16 cellular contexts compared by ENCODE assay signal in the genomic region with DNA sequence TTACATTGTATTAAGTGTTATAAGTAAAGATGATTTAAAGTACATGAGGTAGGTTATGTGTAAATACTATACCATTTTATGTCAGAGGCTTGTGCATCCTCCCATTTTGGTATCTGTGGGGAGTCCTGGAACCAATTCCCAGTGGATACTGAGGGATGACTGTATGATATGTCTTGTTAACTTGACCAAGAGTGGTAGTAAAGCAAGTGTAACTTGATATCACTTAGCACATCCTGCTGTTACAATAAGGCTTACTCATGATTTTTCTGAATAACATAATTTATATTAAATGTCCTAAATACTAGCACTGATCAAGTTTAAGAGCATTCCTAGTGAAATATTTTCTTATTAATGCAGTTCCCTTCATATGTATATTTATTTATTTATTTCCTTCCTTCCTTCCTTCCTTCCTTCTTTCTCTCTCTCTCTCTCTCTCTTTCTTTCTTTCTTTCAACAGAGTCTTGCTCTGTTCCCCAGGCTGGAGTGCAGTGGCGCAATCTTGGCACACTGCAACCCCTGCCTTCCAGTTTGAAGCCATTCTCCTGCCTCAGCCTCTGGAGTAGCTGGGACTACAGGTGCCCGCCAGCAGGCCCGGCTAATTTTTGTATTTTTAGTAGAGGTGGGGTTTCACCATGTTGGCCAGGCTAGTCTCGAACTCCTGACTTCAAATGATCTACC. TPM values are rescaled to one million over a fixed set of nuclear protein-coding genes. Genes with fewer than 3 reads are reported as not detected.
A peak's percentile ranks its signal among the peaks of the same experiment; 100 is the strongest.
DNase-seq lines count a peak whose midpoint lies in the region; ATAC-seq and TF ChIP-seq lines count a peak whose summit lies in the region.
"Had no signal": no experiment of that assay in that cellular context is flagged by ENCODE, and none has a peak within 500 bp of the region (broad histone marks: within the 10 kb centered on the region; RNA-seq: fewer than 3 reads in every experiment).

No MANE protein-coding gene starts in this region.

- peaks cover 34% of the 10 kb centered on the region for H3K36me3 Mint-ChIP-seq in activated naive CD8-positive, alpha-beta T cell treated with anti-CD3 and anti-CD28 coated beads, Interleukin-2, amount 10 ng/mL, durations not matched to agents 7 days and 5 days
- H3K36me3 Mint-ChIP-seq: natural killer cell had no signal

- H3K36me3 ChIP-seq in prostate gland, result no peaks in the 10 kb centered on the region
- H3K36me3 ChIP-seq: left lung had no signal

- no peaks in the 10 kb centered on the region for H3K27me3 Mint-ChIP-seq in activated naive CD8-positive, alpha-beta T cell treated with anti-CD3 and anti-CD28 coated beads, Interleukin-2, amount 10 ng/mL, durations not matched to agents 7 days and 5 days

- no peaks in the 10 kb centered on the region for H3K9me3 ChIP-seq in prostate gland
- H3K9me3 ChIP-seq: left lung, right atrium auricular region had no signal

- no peak overlapping the region for H3K27ac ChIP-seq in foreskin keratinocyte
- H3K27ac ChIP-seq in prostate gland, result no peak overlapping the region
- H3K27ac ChIP-seq: left lung, right atrium auricular region had no signal

- 97% methylated on average over 4 of the region's 4 CpGs for WGBS in prostate gland

- intact Hi-C loops in prostate gland (cut with DNase I), result no loop called here

- TF ChIP-seq POLR2A in prostate gland (IDR thresholded peaks at IDR 0.05), result no peak

- no peak for TF ChIP-seq RAD21 in Ishikawa (IDR thresholded peaks at IDR 0.05; ENCODE audit: low read depth)

- H3K9me3 Mint-ChIP-seq in activated naive CD8-positive, alpha-beta T cell treated with anti-CD3 and anti-CD28 coated beads, Interleukin-2, amount 10 ng/mL, durations not matched to agents 7 days and 5 days, result no peaks in the 10 kb centered on the region
- H3K9me3 Mint-ChIP-seq: natural killer cell; stimulated activated effector memory CD8-positive, alpha-beta T cell treated with anti-CD3 and anti-CD28 coated beads, Interleukin-12 subunit alpha, Interleukin-12 subunit beta, amount 100 ng/mL, for 72 hours; WTC11 had no signal

- TF ChIP-seq CTCF in foreskin keratinocyte (conservative IDR thresholded peaks at IDR 0.05) (no peak), prostate gland (IDR thresholded peaks at IDR 0.05) (no peak)

- TF ChIP-seq EP300 in Ishikawa (IDR thresholded peaks at IDR 0.05; ENCODE audit: borderline replicate concordance), result no peak

- H3K4me1 ChIP-seq in foreskin keratinocyte (peaks cover 5% of the 10 kb centered on the region), prostate gland (replicated peaks) (no peaks in the 10 kb centered on the region)

- no peak overlapping the region for H3K4me3 ChIP-seq in prostate gland
- H3K4me3 ChIP-seq: left lung, right atrium auricular region had no signal

- H3K4me3 Mint-ChIP-seq in activated naive CD8-positive, alpha-beta T cell treated with anti-CD3 and anti-CD28 coated beads, Interleukin-2, amount 10 ng/mL, durations not matched to agents 7 days and 5 days, result no peak overlapping the region
- H3K4me3 Mint-ChIP-seq: natural killer cell; stimulated activated effector memory CD8-positive, alpha-beta T cell treated with anti-CD3 and anti-CD28 coated beads, Interleukin-12 subunit alpha, Interleukin-12 subunit beta, amount 100 ng/mL, for 72 hours; WTC11 had no signal

- POLR2A ChIA-PET in activated naive CD8-positive, alpha-beta T cell treated with anti-CD3 and anti-CD28 coated beads, Interleukin-2, amount 10 ng/mL, durations not matched to agents 7 days and 5 days (lab: Charles Lee), result interaction anchor here (1.0 kb wide), 1 partner anchor 91 kb away, joined by 3 read pairs; no protein-coding TSS in a partner anchor

- H3K27ac Mint-ChIP-seq in activated naive CD8-positive, alpha-beta T cell treated with anti-CD3 and anti-CD28 coated beads, Interleukin-2, amount 10 ng/mL, durations not matched to agents 7 days and 5 days, result peak overlapping the region; percentile 56
- H3K27ac Mint-ChIP-seq: natural killer cell; stimulated activated effector memory CD8-positive, alpha-beta T cell treated with anti-CD3 and anti-CD28 coated beads, Interleukin-12 subunit alpha, Interleukin-12 subunit beta, amount 100 ng/mL, for 72 hours; WTC11 had no signal

- no peak for ATAC-seq in activated naive CD8-positive, alpha-beta T cell treated with anti-CD3 and anti-CD28 coated beads, Interleukin-2, amount 10 ng/mL, durations not matched to agents 7 days and 5 days (ENCODE audit: low read depth)
- peak; percentile 48 for ATAC-seq in foreskin keratinocyte
- no peak for ATAC-seq in HG02884 (IDR thresholded peaks at IDR 0.05; ENCODE audit: unreplicated experiment)
- ATAC-seq: left lung; natural killer cell; stimulated activated effector memory CD8-positive, alpha-beta T cell treated with anti-CD3 and anti-CD28 coated beads, Interleukin-12 subunit alpha, Interleukin-12 subunit beta, amount 100 ng/mL, for 72 hours; WTC11 had no signal

- peaks cover 55% of the 10 kb centered on the region for H3K4me1 Mint-ChIP-seq in activated naive CD8-positive, alpha-beta T cell treated with anti-CD3 and anti-CD28 coated beads, Interleukin-2, amount 10 ng/mL, durations not matched to agents 7 days and 5 days

- H3K27me3 ChIP-seq in foreskin keratinocyte, result no peaks in the 10 kb centered on the region
- H3K27me3 ChIP-seq in prostate gland (replicated peaks; ENCODE audit: insufficient read depth), result no peaks in the 10 kb centered on the region
- H3K27me3 ChIP-seq: left lung, right atrium auricular region had no signal

- DNase-seq in Daoy (ENCODE audit: low read depth) (peak; percentile 15), foreskin keratinocyte (peak in 1 of 2 donors; percentile 23), prostate gland (ENCODE audit: low spot score) (no peak)
- DNase-seq in activated naive CD8-positive, alpha-beta T cell treated with anti-CD3 and anti-CD28 coated beads, Interleukin-2, amount 10 ng/mL, durations not matched to agents 7 days and 5 days, result no peak
- no peak for DNase-seq in stimulated activated naive CD4-positive, alpha-beta T cell treated with Interleukin-2 at 50 U/mL for 16 hours (lab: John Stamatoyannopoulos, UW)
- no peak for DNase-seq in activated CD4-positive, alpha-beta T cell treated with anti-CD3 and anti-CD28 coated beads for 4 hours
- DNase-seq: hippocampal formation; left lung; MM.1S; natural killer cell; stimulated activated CD4-positive, alpha-beta T cell treated with anti-CD3 and anti-CD28 coated beads, Interleukin-4, amount 100 ng/mL, for 24 hours had no signal

TF ChIP-seq in Ishikawa, 13 proteins besides CTCF, POLR2A, EP300 and RAD21:
- TF ChIP-seq, protein P1, sequence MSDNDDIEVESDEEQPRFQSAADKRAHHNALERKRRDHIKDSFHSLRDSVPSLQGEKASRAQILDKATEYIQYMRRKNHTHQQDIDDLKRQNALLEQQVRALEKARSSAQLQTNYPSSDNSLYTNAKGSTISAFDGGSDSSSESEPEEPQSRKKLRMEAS (IDR thresholded peaks at IDR 0.05), result no peak
- TF ChIP-seq CEBPB (IDR thresholded peaks at IDR 0.05), result peak; percentile 35; the same call in 1 of the 2 replicates

RNA-seq across cellular contexts. Expression of gene NDFIP1, which starts 7.5 kb away (rescaled TPM):
- 31.8 and 57.5 TPM in 2 replicates for total RNA-seq in Daoy (2014; rRNA removed; shearing (Covaris generic))
- total RNA-seq in activated naive CD8-positive, alpha-beta T cell treated with anti-CD3 and anti-CD28 coated beads, Interleukin-2, amount 10 ng/mL, durations not matched to agents 7 days and 5 days, result 10 to 100 TPM; 59.2 to 62.3 TPM
- total RNA-seq in foreskin keratinocyte (34.6 and 36.4 TPM in 2 replicates), prostate gland (100 to 1,000 TPM; 134 to 234 TPM)
- polyA plus RNA-seq in foreskin keratinocyte, result 25.0 and 26.4 TPM in 2 replicates
